Comparison of ENCODE assay signal across 16 cellular contexts in the genomic region with DNA sequence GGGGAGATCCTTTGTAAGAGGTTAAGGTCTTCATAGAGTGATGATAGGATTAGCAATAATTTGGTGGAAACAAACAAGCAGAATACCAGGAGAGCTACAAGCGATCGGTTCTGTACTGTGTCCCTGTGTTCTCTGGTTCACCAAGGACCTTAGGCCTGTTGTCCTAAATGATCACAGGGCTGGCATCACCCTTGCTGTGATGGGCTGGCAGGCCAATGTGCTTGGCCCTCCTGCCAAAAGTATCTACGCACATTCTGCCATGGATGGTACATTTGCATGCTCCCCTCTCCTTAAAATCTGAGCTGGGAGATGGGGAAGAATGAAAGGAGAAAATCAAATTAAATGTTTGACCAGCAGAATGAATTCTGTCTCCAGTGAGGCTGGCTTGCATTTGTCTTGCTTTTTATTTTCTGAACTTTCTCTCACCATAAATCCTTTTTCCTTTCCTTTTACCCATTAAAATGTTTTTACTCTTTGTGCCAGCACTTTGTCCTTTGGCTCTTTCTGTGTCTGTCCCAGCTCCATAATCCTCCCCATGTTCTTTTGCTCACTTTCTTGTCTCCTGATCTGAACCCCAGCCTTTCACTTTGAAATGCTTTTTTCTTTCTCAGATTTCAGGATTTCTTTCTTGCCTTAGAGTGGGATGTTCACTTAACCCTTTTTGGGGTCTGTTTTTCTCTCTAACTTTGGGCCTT. TPM values are rescaled to one million over a fixed set of nuclear protein-coding genes. Genes with fewer than 3 reads are reported as not detected.
DNase-seq lines count a peak whose midpoint lies in the region; ATAC-seq and TF ChIP-seq lines count a peak whose summit lies in the region.
"Had no signal": no experiment of that assay in that cellular context is flagged by ENCODE, and none has a peak within 500 bp of the region (broad histone marks: within the 10 kb centered on the region; RNA-seq: fewer than 3 reads in every experiment).

No MANE protein-coding gene starts in this region.

- DNase-seq in Right ventricle myocardium superior, result no peak
- no peak for DNase-seq in osteocyte (ENCODE audit: extremely low spot score, unreplicated experiment)
- no peak for DNase-seq in uterus
- DNase-seq in Karpas-422, result no peak
- DNase-seq: activated CD4-positive, alpha-beta T cell treated with anti-CD3 and anti-CD28 coated beads, Interleukin-2, amount 10 ng/mL, durations not matched to agents 7 days and 5 days; activated T-cell treated with anti-CD3 and anti-CD28 coated beads, Interleukin-2, amount 50 U/mL, for 24 hours; dermis blood vessel endothelial cell; NCI-H187 treated with DMSO at 0.1 percent for 48 hours; NCI-H82; RPMI8226; spleen had no signal

- H3K36me3 Mint-ChIP-seq in osteocyte (ENCODE audit: unreplicated experiment), result no peaks in the 10 kb centered on the region

- H3K9ac ChIP-seq in Karpas-422 (ENCODE audit: low read length), result no peak overlapping the region

- H3K9me3 Mint-ChIP-seq in osteocyte (ENCODE audit: unreplicated experiment), result no peaks in the 10 kb centered on the region
- H3K9me3 Mint-ChIP-seq: activated CD4-positive, alpha-beta T cell treated with anti-CD3 and anti-CD28 coated beads, Interleukin-2, amount 10 ng/mL, durations not matched to agents 7 days and 5 days; activated T-cell treated with anti-CD3 and anti-CD28 coated beads, Interleukin-2, amount 50 U/mL, for 24 hours had no signal

- H3K36me3 ChIP-seq in uterus (no peaks in the 10 kb centered on the region), Karpas-422 (ENCODE audit: insufficient read depth, low read length) (no peaks in the 10 kb centered on the region)
- H3K36me3 ChIP-seq: spleen had no signal

- H3K79me2 ChIP-seq in Karpas-422 (ENCODE audit: low read length), result no peaks in the 10 kb centered on the region

- H3K4me2 ChIP-seq in Karpas-422 (ENCODE audit: low read depth, low read length, poor library complexity, severe bottlenecking), result no peak overlapping the region

- peaks cover 48% of the 10 kb centered on the region for H3K4me1 Mint-ChIP-seq in osteocyte (ENCODE audit: unreplicated experiment)
- H3K4me1 Mint-ChIP-seq: activated CD4-positive, alpha-beta T cell treated with anti-CD3 and anti-CD28 coated beads, Interleukin-2, amount 10 ng/mL, durations not matched to agents 7 days and 5 days had no signal

- ATAC-seq in Right ventricle myocardium superior (ENCODE audit: poor library complexity) (peak; percentile 77), GM21723 (IDR thresholded peaks at IDR 0.05; ENCODE audit: unreplicated experiment) (no peak), HG02885 (IDR thresholded peaks at IDR 0.05; ENCODE audit: poor library complexity, unreplicated experiment) (no peak)
- ATAC-seq: esophagus mucosa had no signal

- H3K27me3 ChIP-seq in uterus (no peaks in the 10 kb centered on the region), Karpas-422 (ENCODE audit: low read length) (no peaks in the 10 kb centered on the region)
- H3K27me3 ChIP-seq: spleen had no signal

- H3K27ac Mint-ChIP-seq in osteocyte (ENCODE audit: unreplicated experiment), result peak overlapping the region; percentile 43
- H3K27ac Mint-ChIP-seq: activated CD4-positive, alpha-beta T cell treated with anti-CD3 and anti-CD28 coated beads, Interleukin-2, amount 10 ng/mL, durations not matched to agents 7 days and 5 days; activated T-cell treated with anti-CD3 and anti-CD28 coated beads, Interleukin-2, amount 50 U/mL, for 24 hours had no signal

- TF ChIP-seq CTCF in VCaP (conservative IDR thresholded peaks at IDR 0.05) (no peak), osteocyte (IDR thresholded peaks at IDR 0.05) (no peak), uterus (IDR thresholded peaks at IDR 0.05) (no peak)

- H2AFZ ChIP-seq in Karpas-422 (ENCODE audit: low read length), result no peak overlapping the region

- H3K9me2 ChIP-seq in Karpas-422 (replicated peaks; ENCODE audit: insufficient read depth, low read length), result no peaks in the 10 kb centered on the region

- H3K27ac ChIP-seq in VCaP (peak overlapping the region; percentile 62), uterus (peak overlapping the region; percentile 75 to 83), Karpas-422 (ENCODE audit: low read length) (no peak overlapping the region)
- H3K27ac ChIP-seq: spleen had no signal

- H3K9me3 ChIP-seq in uterus, result no peaks in the 10 kb centered on the region
- no peaks in the 10 kb centered on the region for H3K9me3 ChIP-seq in Karpas-422 (ENCODE audit: low read length)
- H3K9me3 ChIP-seq: spleen had no signal

- H3K4me3 Mint-ChIP-seq in osteocyte (ENCODE audit: unreplicated experiment), result no peak overlapping the region
- H3K4me3 Mint-ChIP-seq: activated CD4-positive, alpha-beta T cell treated with anti-CD3 and anti-CD28 coated beads, Interleukin-2, amount 10 ng/mL, durations not matched to agents 7 days and 5 days; activated T-cell treated with anti-CD3 and anti-CD28 coated beads, Interleukin-2, amount 50 U/mL, for 24 hours had no signal

- no peak overlapping the region for H3K4me3 ChIP-seq in uterus
- no peak overlapping the region for H3K4me3 ChIP-seq in Karpas-422 (ENCODE audit: low read length)
- H3K4me3 ChIP-seq: spleen had no signal

- TF ChIP-seq POLR2A in uterus (IDR thresholded peaks at IDR 0.05), result no peak

- H3K4me1 ChIP-seq in uterus (peaks cover 20 to 35% of the 10 kb centered on the region in 2 donors), Karpas-422 (ENCODE audit: low read length) (no peaks in the 10 kb centered on the region)

- intact Hi-C loops in Right ventricle myocardium superior (cut with DNase I) (loop anchor here (10.0 kb wide), 1 partner anchor 46 kb away; no protein-coding TSS in a partner anchor), uterus (cut with DNase I; ENCODE audit: low total_unique reads) (loop anchor here (10.0 kb wide), 1 partner anchor 46 kb away; no protein-coding TSS in a partner anchor)

- H3K27me3 Mint-ChIP-seq in osteocyte (ENCODE audit: unreplicated experiment), result no peaks in the 10 kb centered on the region
- H3K27me3 Mint-ChIP-seq: activated CD4-positive, alpha-beta T cell treated with anti-CD3 and anti-CD28 coated beads, Interleukin-2, amount 10 ng/mL, durations not matched to agents 7 days and 5 days; activated T-cell treated with anti-CD3 and anti-CD28 coated beads, Interleukin-2, amount 50 U/mL, for 24 hours had no signal

- H4K20me1 ChIP-seq in Karpas-422 (ENCODE audit: insufficient read depth, low read depth, low read length), result no peaks in the 10 kb centered on the region

RNA-seq across cellular contexts. Expression of gene PBX1, which starts 51.7 kb away (rescaled TPM):
- total RNA-seq in Right ventricle myocardium superior, result 69.1 TPM
- total RNA-seq in osteocyte, result 27.9 and 29.7 TPM in 2 replicates
- 100 to 1,000 TPM; 122 to 831 (median 207) TPM for total RNA-seq in uterus
- 0.41 and 0.51 TPM in 2 replicates for total RNA-seq in Karpas-422 (2014; rRNA removed; shearing (Covaris generic); ENCODE audit: low replicate concordance)
- total RNA-seq: T-helper 2 cell treated with Interferon-gamma antibody and Interleukin-4, amounts not matched to agents 100 ng/mL and 5 ng/mL, for 36 hours had no signal

Comparison
In these comparisons a context has a peak if more than half of its experiments do, and no peak if none do; other contexts are left out.
1. RNA of gene PBX1, which starts 51.7 kb away (total RNA-seq): 122 to 831 TPM in uterus, 69.1 TPM in Right ventricle myocardium superior (single experiment) and 27.9 to 29.7 TPM in osteocyte; 0.41 to 0.51 TPM in Karpas-422; every median in the first group is over 10 times any median in the second.